8 cellular contexts compared by ENCODE assay signal in genomic region chr19:42242512-42243409, GRCh38. TPM values are rescaled to one million over a fixed set of nuclear protein-coding genes. Genes with fewer than 3 reads are reported as not detected.
DNase-seq lines count a peak whose midpoint lies in the region; ATAC-seq and TF ChIP-seq lines count a peak whose summit lies in the region.

TSS of gene GSK3A (minus strand) at chr19:42242602. CDS start at chr19:42242465, 137 bp downstream.

- peak; percentile 84 for ATAC-seq in foreskin keratinocyte

- peaks cover 4% of the 10 kb centered on the region for H3K4me1 ChIP-seq in foreskin keratinocyte
- H3K4me1 ChIP-seq in neural progenitor cell, result peaks cover 8% of the 10 kb centered on the region

- H3K27me3 ChIP-seq in foreskin keratinocyte, result no peaks in the 10 kb centered on the region
- no peaks in the 10 kb centered on the region for H3K27me3 ChIP-seq in neural progenitor cell

- POLR2A ChIA-PET in HEK293T (lab: Yijun Ruan, JAX), result interaction anchor here (0.6 to 8.0 kb wide), 28 partner anchors 9 to 283 kb away, joined by 3 to 140 read pairs (median 4); partner anchors contain the start of genes DEDD2, ERF, PAFAH1B3 and PRR19

- H2AFZ ChIP-seq in neural progenitor cell (replicated peaks), result peak within 1 kb of the TSS; percentile 20

- H4K20me1 ChIP-seq in neural progenitor cell (ENCODE audit: low read depth), result peaks cover 62% of the 10 kb centered on the region

- H3K36me3 ChIP-seq in neural progenitor cell, result no peaks in the 10 kb centered on the region

- peak within 1 kb of the TSS; percentile 59 for H3K27ac ChIP-seq in foreskin keratinocyte
- peak within 1 kb of the TSS; percentile 20 for H3K27ac ChIP-seq in neural progenitor cell

- H3K27me3 Mint-ChIP-seq in neural progenitor cell (ENCODE audit: insufficient read depth, low read depth), result peaks cover 3% of the 10 kb centered on the region

- peak; percentile 95 for DNase-seq in GF-D8 (lab: John Stamatoyannopoulos, UW)
- peak; percentile 86 for DNase-seq in HEK293T (ENCODE audit: extremely low spot score)
- DNase-seq in MV-4-11 (lab: John Stamatoyannopoulos, UW), result peak; percentile 99
- peak; percentile 99 for DNase-seq in SK-MEL-5 (ENCODE audit: low read depth, low spot score)
- peak; percentile 97 for DNase-seq in activated naive CD4-positive, alpha-beta T cell treated with Interleukin-2 at 50 U/mL for 16 hours
- DNase-seq in foreskin keratinocyte, result peak; percentile 99
- peak; percentile 99 for DNase-seq in neural progenitor cell (ENCODE audit: low spot score)
- DNase-seq in stromal cell of bone marrow (ENCODE audit: low read depth), result peak; percentile 99

- TF ChIP-seq CTCF in foreskin keratinocyte (conservative IDR thresholded peaks at IDR 0.05) (no peak), neural progenitor cell (IDR thresholded peaks at IDR 0.05) (no peak)

- H3K4me3 ChIP-seq in neural progenitor cell, result peak within 1 kb of the TSS; percentile 92

- in situ Hi-C loops in SK-MEL-5 (cut with HindIII; ENCODE audit: low pct_unique_long_range_greater_than_20kb, low sequenced_read_pairs), result no loop called here

- peaks cover 44% of the 10 kb centered on the region for H3K4me1 Mint-ChIP-seq in neural progenitor cell

- peak within 1 kb of the TSS; percentile 93 for H3K4me2 ChIP-seq in neural progenitor cell

- peaks cover 28% of the 10 kb centered on the region for H3K79me2 ChIP-seq in neural progenitor cell (ENCODE audit: low read depth)

- H3K27ac Mint-ChIP-seq in neural progenitor cell, result peak within 1 kb of the TSS; percentile 78

- peak within 1 kb of the TSS; percentile 96 for H3K4me3 Mint-ChIP-seq in neural progenitor cell

- peak within 1 kb of the TSS; percentile 95 for H3K9ac ChIP-seq in neural progenitor cell

- peaks cover 41% of the 10 kb centered on the region for H3F3A ChIP-seq in neural progenitor cell (ENCODE audit: low read depth)

- H3K36me3 Mint-ChIP-seq in neural progenitor cell, result peaks cover 11% of the 10 kb centered on the region

- CTCF ChIA-PET in HEK293T (lab: Yijun Ruan, JAX), result interaction anchor here (0.6 to 1.7 kb wide), 3 partner anchors 36 to 69 kb away, joined by 3 to 10 read pairs (median 3); no protein-coding TSS in a partner anchor

- no peaks in the 10 kb centered on the region for H3K9me3 ChIP-seq in neural progenitor cell (ENCODE audit: low read depth)

- H3K9me3 Mint-ChIP-seq in neural progenitor cell, result no peaks in the 10 kb centered on the region

TF ChIP-seq in HEK293T, 16 proteins besides CTCF, POLR2A, EP300 and RAD21:
- TF ChIP-seq CTBP1 (IDR thresholded peaks at IDR 0.05; ENCODE audit: borderline replicate concordance) (peak; percentile 89), NFRKB (IDR thresholded peaks at IDR 0.05) (no peak), BHLHE40 (IDR thresholded peaks at IDR 0.05; ENCODE audit: borderline replicate concordance) (no peak), ZNF384 (IDR thresholded peaks at IDR 0.05) (no peak), ELF4 (IDR thresholded peaks at IDR 0.05) (peak; percentile 79), TARDBP (IDR thresholded peaks at IDR 0.05) (no peak), ARNT (IDR thresholded peaks at IDR 0.05) (no peak), L3MBTL2 (conservative IDR thresholded peaks at IDR 0.05) (peak; percentile 37; the same call in 1 of the 2 replicates), FOXA1 (IDR thresholded peaks at IDR 0.05) (no peak), FOXM1 (IDR thresholded peaks at IDR 0.05; ENCODE audit: borderline replicate concordance) (no peak), FOXK2 (IDR thresholded peaks at IDR 0.05) (no peak), SP1 (IDR thresholded peaks at IDR 0.05) (no peak), SUZ12 (IDR thresholded peaks at IDR 0.05) (peak; percentile 82), LEF1 (IDR thresholded peaks at IDR 0.05; ENCODE audit: borderline replicate concordance) (no peak), HDGF (IDR thresholded peaks at IDR 0.05; ENCODE audit: borderline replicate concordance) (no peak)
- TF ChIP-seq, protein P1, sequence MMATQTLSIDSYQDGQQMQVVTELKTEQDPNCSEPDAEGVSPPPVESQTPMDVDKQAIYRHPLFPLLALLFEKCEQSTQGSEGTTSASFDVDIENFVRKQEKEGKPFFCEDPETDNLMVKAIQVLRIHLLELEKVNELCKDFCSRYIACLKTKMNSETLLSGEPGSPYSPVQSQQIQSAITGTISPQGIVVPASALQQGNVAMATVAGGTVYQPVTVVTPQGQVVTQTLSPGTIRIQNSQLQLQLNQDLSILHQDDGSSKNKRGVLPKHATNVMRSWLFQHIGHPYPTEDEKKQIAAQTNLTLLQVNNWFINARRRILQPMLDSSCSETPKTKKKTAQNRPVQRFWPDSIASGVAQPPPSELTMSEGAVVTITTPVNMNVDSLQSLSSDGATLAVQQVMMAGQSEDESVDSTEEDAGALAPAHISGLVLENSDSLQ (IDR thresholded peaks at IDR 0.05), result peak; percentile 97

RNA-seq across cellular contexts. Expression of gene GSK3A, which starts in this region (rescaled TPM):
- 18.7 and 19.0 TPM in 2 replicates for total RNA-seq in SK-MEL-5 (2014; rRNA removed; shearing (Covaris generic))
- 78.8 and 95.5 TPM in 2 replicates for polyA plus RNA-seq in SK-MEL-5 (2015; cell fraction: cytosol; rRNA removed)
- polyA plus RNA-seq in SK-MEL-5 (2015; cell fraction: nucleus; rRNA removed), result 30.7 and 59.6 TPM in 2 replicates
- total RNA-seq in foreskin keratinocyte (37.2 and 42.6 TPM in 2 replicates), neural progenitor cell (ENCODE audit: low replicate concordance) (22.5 and 41.3 TPM in 2 replicates)
- polyA plus RNA-seq in foreskin keratinocyte, result 66.2 and 69.5 TPM in 2 replicates

Comparison
In these comparisons a context has a peak if more than half of its experiments do, and no peak if none do; other contexts are left out.
1. Peak in every context shown above with its lines: DNase-seq, ATAC-seq, H3K4me3 ChIP-seq and H3K27ac ChIP-seq.